8 cellular contexts compared by ENCODE assay signal in genomic region chr18:59459352-59460059, GRCh38.
A peak's percentile ranks its signal among the peaks of the same experiment; 100 is the strongest.
DNase-seq lines count a peak whose midpoint lies in the region; ATAC-seq, FAIRE-seq and TF ChIP-seq lines count a peak whose summit lies in the region.

No MANE protein-coding gene starts in this region.

- TF ChIP-seq EP300 in sigmoid colon (IDR thresholded peaks at IDR 0.05), result no peak

- peak overlapping the region in 1 of 4 donors; percentile 11 for H3K27ac ChIP-seq in sigmoid colon

- ATAC-seq in GM18505 (IDR thresholded peaks at IDR 0.05; ENCODE audit: unreplicated experiment), result no peak
- no peak for ATAC-seq in GM21423 (IDR thresholded peaks at IDR 0.05; ENCODE audit: unreplicated experiment)

- peaks cover 0 to 15% (median 0%) of the 10 kb centered on the region in 4 donors for H3K36me3 ChIP-seq in sigmoid colon

- TF ChIP-seq POLR2A in sigmoid colon (IDR thresholded peaks at IDR 0.05) (no peak), GM18505 (IDR thresholded peaks at IDR 0.05; ENCODE audit: borderline replicate concordance, extremely low read depth, insufficient read depth, insufficient read length) (no peak)

- H3K9me3 ChIP-seq in sigmoid colon, result no peaks in the 10 kb centered on the region

- 11 to 31% methylated on average over 8 of the region's 8 CpGs for WGBS in sigmoid colon, 2 donors

- intact Hi-C loops in sigmoid colon (cut with DNase I), result loop anchor here (1.0 to 5.0 kb wide), 2 partner anchors 238 to 364 kb away; partner anchors contain the start of gene CCBE1

- H3K27me3 ChIP-seq in sigmoid colon, result no peaks in the 10 kb centered on the region

- peaks cover 0 to 30% (median 22%) of the 10 kb centered on the region in 4 donors for H3K4me1 ChIP-seq in sigmoid colon

- DNase-seq in DMS114 treated with DMSO at 0.1 percent for 48 hours (lab: John Stamatoyannopoulos, UW; ENCODE audit: unreplicated experiment), result peak; percentile 12
- DNase-seq in HTR-8/SVneo (ENCODE audit: insufficient read length, low spot score), result peak; percentile 65
- peak; percentile 55 for DNase-seq in SK-N-DZ (ENCODE audit: low spot score)
- peak; percentile 72 for DNase-seq in fibroblast of villous mesenchyme (ENCODE audit: low read depth)
- DNase-seq in sigmoid colon, result no peak
- no peak for DNase-seq in activated gamma-delta T cell treated with Interleukin-2 at 50 U/mL for 16 hours

- FAIRE-seq in HTR-8/SVneo (lab: Jason Lieb, UNC), result no peak

- H3K4me3 ChIP-seq in fibroblast of villous mesenchyme (ENCODE audit: low read depth, low read length), result no peak overlapping the region
- no peak overlapping the region for H3K4me3 ChIP-seq in sigmoid colon

- TF ChIP-seq CTCF in fibroblast of villous mesenchyme (IDR thresholded peaks at IDR 0.05; ENCODE audit: insufficient read depth, low read depth, low read length) (peak; percentile 58), sigmoid colon (IDR thresholded peaks at IDR 0.05) (peak; percentile 28 to 59 (median 44))

Comparison
In these comparisons a context has a peak if more than half of its experiments do, and no peak if none do; other contexts are left out.
1. DNase-seq: peak in DMS114 treated with DMSO at 0.1 percent for 48 hours (single experiment), HTR-8/SVneo (single experiment), SK-N-DZ (single experiment) and fibroblast of villous mesenchyme (single experiment); none in sigmoid colon (single experiment) and activated gamma-delta T cell treated with Interleukin-2 at 50 U/mL for 16 hours (single experiment).